In the genomic region with DNA sequence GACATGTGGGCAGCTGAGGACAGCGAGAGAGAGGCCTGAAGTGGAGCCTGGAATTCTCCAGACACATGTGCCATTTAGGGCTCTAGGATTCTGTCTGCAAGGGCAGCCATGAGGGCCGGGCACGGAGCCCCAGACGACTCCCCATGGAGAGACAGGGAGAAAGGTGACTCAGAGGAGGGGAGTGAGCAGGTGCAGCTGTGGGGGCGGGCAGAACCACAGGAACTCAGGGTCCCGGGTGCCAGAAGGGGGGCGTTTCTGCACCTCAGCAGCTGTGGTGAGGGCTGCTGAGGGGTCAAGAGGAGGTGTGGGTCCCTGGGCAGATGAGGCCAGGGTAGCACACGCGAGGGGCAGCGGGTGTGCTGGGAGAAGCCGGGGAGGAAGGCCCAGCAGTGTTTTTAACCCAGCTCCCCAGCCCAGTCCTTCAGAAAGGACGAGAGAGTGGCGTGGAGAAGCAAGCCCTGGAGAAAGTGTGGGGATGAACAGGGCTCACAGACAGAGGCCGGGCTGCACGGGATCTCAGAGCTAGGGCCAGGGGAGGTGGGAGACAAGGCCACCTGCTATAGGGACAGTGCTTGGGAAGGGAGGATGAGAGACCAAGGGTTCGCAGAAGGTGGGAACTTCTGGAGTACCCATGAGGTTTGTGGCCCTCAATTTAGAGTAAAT, we compare ENCODE assay signal across 23 cellular contexts. TPM values are rescaled to one million over a fixed set of nuclear protein-coding genes. Genes with fewer than 3 reads are reported as not detected.
DNase-seq lines count a peak whose midpoint lies in the region; ATAC-seq and TF ChIP-seq lines count a peak whose summit lies in the region.
"Had no signal": no experiment of that assay in that cellular context is flagged by ENCODE, and none has a peak within 500 bp of the region (broad histone marks: within the 10 kb centered on the region; RNA-seq: fewer than 3 reads in every experiment).

No MANE protein-coding gene starts in this region.

- peaks cover 0 to 10% (median 0%) of the 10 kb centered on the region in 11 experiments; a peak in 2 of 22 replicates for H4K20me1 ChIP-seq in BLaER1 treated with 17β-estradiol and CSF1 and Interleukin-3, amounts not matched to agents 10 nM and 100 nM

- ATAC-seq in left ventricle myocardium superior: no peak
- no peak for ATAC-seq in psoas muscle
- no peak for ATAC-seq in GM18498 (IDR thresholded peaks at IDR 0.05; ENCODE audit: unreplicated experiment)
- ATAC-seq: naive thymus-derived CD4-positive, alpha-beta T cell had no signal

- DNase-seq in caudate nucleus (lab: John Stamatoyannopoulos, UW) (no peak), left ventricle myocardium superior (peak; percentile 48), psoas muscle (peak; percentile 12 to 42), NCI-H2196 (lab: John Stamatoyannopoulos, UW; ENCODE audit: unreplicated experiment) (no peak), NCI-H146 treated with DMSO at 0.1 percent for 48 hours (lab: John Stamatoyannopoulos, UW; ENCODE audit: unreplicated experiment) (no peak)
- DNase-seq in stimulated activated CD8-positive, alpha-beta memory T cell treated with anti-CD3 and anti-CD28 coated beads, Interleukin-4, amount 100 ng/mL, for 48 hours: no peak
- DNase-seq: activated CD4-positive, alpha-beta T cell treated with anti-CD3 and anti-CD28 coated beads for 48 hours; brain microvascular endothelial cell; dermis blood vessel endothelial cell; foreskin fibroblast; hypothalamus; IMR-90; MG63; naive thymus-derived CD4-positive, alpha-beta T cell; NCI-H1436 treated with DMSO at 0.1 percent for 48 hours; NCI-H748 treated with DMSO at 0.1 percent for 48 hours; stimulated activated CD4-positive, alpha-beta T cell treated with anti-CD3 and anti-CD28 coated beads, Interleukin-4, amount 100 ng/mL, for 24 hours had no signal

- no peaks in the 10 kb centered on the region for H3K9me3 ChIP-seq in BLaER1 treated with 17β-estradiol and CSF1 and Interleukin-3, amounts not matched to agents 10 nM and 100 nM (replicated peaks in 1 of 11)
- no peaks in the 10 kb centered on the region for H3K9me3 ChIP-seq in psoas muscle
- H3K9me3 ChIP-seq: MG63 had no signal

- peak overlapping the region in 3 of 11 experiments; percentile 27 to 53 (median 28); a peak in 2 of 22 replicates for H3K9ac ChIP-seq in BLaER1 treated with 17β-estradiol and CSF1 and Interleukin-3, amounts not matched to agents 10 nM and 100 nM

- WGBS in psoas muscle, 3 donors: 87 to 88% (median 87%) methylated on average over 16 of the region's 16 CpGs

- H3K27me3 ChIP-seq in BLaER1 treated with 17β-estradiol and CSF1 and Interleukin-3, amounts not matched to agents 10 nM and 100 nM: peaks cover 0 to 22% (median 0%) of the 10 kb centered on the region in 11 experiments; a peak in 4 of 22 replicates
- no peaks in the 10 kb centered on the region for H3K27me3 ChIP-seq in psoas muscle (ENCODE audit: insufficient read depth in 3 of 3, low read length in 2 of 3)
- H3K27me3 ChIP-seq: brain microvascular endothelial cell, MG63 had no signal

- no peak overlapping the region for H3K4me3 ChIP-seq in BLaER1 treated with 17β-estradiol and CSF1 and Interleukin-3, amounts not matched to agents 10 nM and 100 nM
- H3K4me3 ChIP-seq in psoas muscle: no peak overlapping the region
- H3K4me3 ChIP-seq: MG63 had no signal

- H3K27ac ChIP-seq in BLaER1 treated with 17β-estradiol and CSF1 and Interleukin-3, amounts not matched to agents 10 nM and 100 nM: 0 out of 22 replicates have a peak overlapping the region, but pooled peaks of 1 of the 11 experiments have one; percentile 16
- H3K27ac ChIP-seq in caudate nucleus (ENCODE audit: low read depth, low read length): peak overlapping the region; percentile 92
- no peak overlapping the region for H3K27ac ChIP-seq in psoas muscle
- H3K27ac ChIP-seq: brain microvascular endothelial cell, C4-2B had no signal

- H3K4me2 ChIP-seq in BLaER1 treated with 17β-estradiol and CSF1 and Interleukin-3, amounts not matched to agents 10 nM and 100 nM: peak overlapping the region in 9 of 11 experiments; percentile 26 to 93 (median 86); a peak in 17 of 22 replicates

- H3K36me3 ChIP-seq in BLaER1 treated with 17β-estradiol and CSF1 and Interleukin-3, amounts not matched to agents 10 nM and 100 nM: no peaks in the 10 kb centered on the region
- peaks cover 0 to 7% of the 10 kb centered on the region in 2 donors for H3K36me3 ChIP-seq in psoas muscle (ENCODE audit: insufficient read depth in 1 of 2, low read depth in 1 of 2)
- H3K36me3 ChIP-seq: brain microvascular endothelial cell, MG63 had no signal

- H3K4me1 ChIP-seq in BLaER1 treated with 17β-estradiol and CSF1 and Interleukin-3, amounts not matched to agents 10 nM and 100 nM: peaks cover 29 to 87% (median 75%) of the 10 kb centered on the region in 10 experiments
- peaks cover 9% of the 10 kb centered on the region for H3K4me1 ChIP-seq in psoas muscle

- TF ChIP-seq CTCF in psoas muscle (IDR thresholded peaks at IDR 0.05): no peak

- intact Hi-C loops in left ventricle myocardium superior (cut with micrococcal nuclease): no loop called here
- intact Hi-C loops in psoas muscle (cut with DNase I): loop anchor here (10.0 kb wide), 2 partner anchors 119 to 129 kb away; a partner anchor contains a TSS

RNA-seq across cellular contexts. Expression of a gene that starts 7.6 kb away (rescaled TPM):
- 0.25 TPM for total RNA-seq in left ventricle myocardium superior
- under 1 TPM in 1 of 4 donors, not detected in 3; 0.17 TPM for total RNA-seq in psoas muscle
- polyA plus RNA-seq in psoas muscle: under 1 TPM; 0.14 to 0.35 (median 0.21) TPM
- total RNA-seq: activated T-helper 2 cell treated with anti-CD3 and anti-CD28 coated beads, Interferon-gamma antibody, Interleukin-2, Interleukin-4, amounts not matched to agents 10 μg/mL and 5 μg/mL and 100 μg/mL, durations not matched to agents 14 hours and 24 hours and 36 hours; dermis blood vessel endothelial cell; IMR-90; naive thymus-derived CD4-positive, alpha-beta T cell; T-helper 1 cell treated with Interleukin-12 subunit alpha and Interleukin-12 subunit beta and Interleukin-4 antibody, amounts not matched to agents 30 ng/mL and 1 ng/mL, for 36 hours had no signal
- polyA plus RNA-seq: IMR-90; keratinocyte; naive thymus-derived CD4-positive, alpha-beta T cell had no signal

RNA-seq across cellular contexts. Expression of a gene that starts 21.8 kb away (rescaled TPM):
- 274 TPM for total RNA-seq in left ventricle myocardium superior
- total RNA-seq in psoas muscle: 10 to 100 TPM in 3 of 4 donors, 1 to 10 TPM in 1; 9.3 to 31.8 (median 20.5) TPM
- polyA plus RNA-seq in psoas muscle: 10 to 100 TPM; 12.1 to 16.4 (median 12.9) TPM
- polyA plus RNA-seq: keratinocyte had no signal

RNA-seq across cellular contexts. Expression of a gene that starts 47.7 kb away (rescaled TPM):
- total RNA-seq in left ventricle myocardium superior (3.1 TPM), psoas muscle (1 to 10 TPM; 1.6 to 3.7 (median 2.1) TPM)
- 1 to 10 TPM; 1.5 to 4.1 (median 2.5) TPM for polyA plus RNA-seq in psoas muscle

Comparison
In these comparisons a context has a peak if more than half of its experiments do, and no peak if none do; other contexts are left out.
1. DNase-seq: peak in left ventricle myocardium superior (single experiment) and psoas muscle (2 of 2); none in caudate nucleus (0 of 61), NCI-H2196 (single experiment), NCI-H146 treated with DMSO at 0.1 percent for 48 hours (single experiment) and stimulated activated CD8-positive, alpha-beta memory T cell treated with anti-CD3 and anti-CD28 coated beads, Interleukin-4, amount 100 ng/mL, for 48 hours (single experiment).